9 cellular contexts compared by ENCODE assay signal in the genomic region with DNA sequence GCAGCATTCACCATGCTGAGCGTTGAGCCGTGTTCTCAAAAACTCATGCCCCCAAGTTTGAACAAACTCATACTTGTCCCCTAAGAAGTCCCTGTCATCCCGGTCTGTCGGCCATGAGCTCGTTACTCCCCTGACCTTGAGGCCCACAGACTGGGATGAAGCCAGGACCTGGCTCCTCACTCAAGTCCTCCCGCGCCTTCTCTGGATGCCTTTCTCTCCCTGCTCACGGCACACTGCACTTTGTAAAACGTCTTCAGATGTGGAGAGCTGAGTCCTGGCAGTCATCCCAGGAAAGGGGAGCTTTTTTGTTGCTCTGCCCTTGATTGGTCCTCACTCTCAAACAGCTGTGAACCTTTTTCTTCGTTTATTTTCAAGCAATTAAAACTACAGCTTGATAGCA.
A peak's percentile ranks its signal among the peaks of the same experiment; 100 is the strongest.
DNase-seq lines count a peak whose midpoint lies in the region; ATAC-seq and TF ChIP-seq lines count a peak whose summit lies in the region.
"Had no signal": no experiment of that assay in that cellular context is flagged by ENCODE, and none has a peak within 500 bp of the region (broad histone marks: within the 10 kb centered on the region; RNA-seq: fewer than 3 reads in every experiment).

No MANE protein-coding gene starts in this region.

- H3K27me3 Mint-ChIP-seq in memory B cell: no peaks in the 10 kb centered on the region
- H3K27me3 Mint-ChIP-seq: activated naive CD4-positive, alpha-beta T cell treated with anti-CD3 and anti-CD28 coated beads, Interleukin-2, amount 50 U/mL, for 24 hours had no signal

- H3K4me1 ChIP-seq in tibial artery: peaks cover 0 to 35% (median 21%) of the 10 kb centered on the region in 4 donors

- DNase-seq in NCI-H2029 (lab: John Stamatoyannopoulos, UW): peak; percentile 31
- peak; percentile 73 for DNase-seq in dedifferentiated amniotic fluid mesenchymal stem cell (ENCODE audit: extremely low spot score)
- no peak for DNase-seq in memory B cell (ENCODE audit: low spot score in 2 of 2)
- DNase-seq in tibial artery: peak in 1 of 2 donors; percentile 28
- DNase-seq in stimulated activated CD4-positive, alpha-beta T cell treated with anti-CD3 and anti-CD28 coated beads, Interleukin-4, amount 100 ng/mL, for 24 hours: no peak
- no peak for DNase-seq in SW 1271 (lab: John Stamatoyannopoulos, UW)
- DNase-seq: nephron progenitor cell had no signal

- peak overlapping the region; percentile 47 to 60 for H3K27ac ChIP-seq in tibial artery

- no peak overlapping the region for H3K4me3 Mint-ChIP-seq in memory B cell
- H3K4me3 Mint-ChIP-seq: activated naive CD4-positive, alpha-beta T cell treated with anti-CD3 and anti-CD28 coated beads, Interleukin-2, amount 50 U/mL, for 24 hours; nephron progenitor cell had no signal

- no peak for TF ChIP-seq CTCF in tibial artery (IDR thresholded peaks at IDR 0.05)

- intact Hi-C loops in tibial artery (cut with DNase I; ENCODE audit: low total_unique reads): no loop called here

- ATAC-seq in memory B cell (ENCODE audit: low read depth): no peak
- no peak for ATAC-seq in HG03439 (IDR thresholded peaks at IDR 0.05; ENCODE audit: unreplicated experiment)

- H3K9me3 Mint-ChIP-seq in memory B cell: no peaks in the 10 kb centered on the region
- H3K9me3 Mint-ChIP-seq: activated naive CD4-positive, alpha-beta T cell treated with anti-CD3 and anti-CD28 coated beads, Interleukin-2, amount 50 U/mL, for 24 hours; nephron progenitor cell had no signal

- no peaks in the 10 kb centered on the region for H3K9me3 ChIP-seq in tibial artery

- H3K27me3 ChIP-seq in tibial artery: no peaks in the 10 kb centered on the region

- H3K36me3 Mint-ChIP-seq in memory B cell: peaks cover 9% of the 10 kb centered on the region
- H3K36me3 Mint-ChIP-seq: activated naive CD4-positive, alpha-beta T cell treated with anti-CD3 and anti-CD28 coated beads, Interleukin-2, amount 50 U/mL, for 24 hours had no signal

- H3K36me3 ChIP-seq in tibial artery: no peaks in the 10 kb centered on the region

- H3K4me3 ChIP-seq in tibial artery: no peak overlapping the region

- H3K27ac Mint-ChIP-seq in memory B cell: peak overlapping the region; percentile 51
- H3K27ac Mint-ChIP-seq: activated naive CD4-positive, alpha-beta T cell treated with anti-CD3 and anti-CD28 coated beads, Interleukin-2, amount 50 U/mL, for 24 hours had no signal

- H3K4me1 Mint-ChIP-seq in memory B cell: peaks cover 17% of the 10 kb centered on the region

Comparison
In these comparisons a context has a peak if more than half of its experiments do, and no peak if none do; other contexts are left out.
1. DNase-seq: peak in NCI-H2029 (single experiment) and dedifferentiated amniotic fluid mesenchymal stem cell (single experiment); none in memory B cell (0 of 2), stimulated activated CD4-positive, alpha-beta T cell treated with anti-CD3 and anti-CD28 coated beads, Interleukin-4, amount 100 ng/mL, for 24 hours (single experiment) and SW 1271 (0 of 2).